In the genomic region with DNA sequence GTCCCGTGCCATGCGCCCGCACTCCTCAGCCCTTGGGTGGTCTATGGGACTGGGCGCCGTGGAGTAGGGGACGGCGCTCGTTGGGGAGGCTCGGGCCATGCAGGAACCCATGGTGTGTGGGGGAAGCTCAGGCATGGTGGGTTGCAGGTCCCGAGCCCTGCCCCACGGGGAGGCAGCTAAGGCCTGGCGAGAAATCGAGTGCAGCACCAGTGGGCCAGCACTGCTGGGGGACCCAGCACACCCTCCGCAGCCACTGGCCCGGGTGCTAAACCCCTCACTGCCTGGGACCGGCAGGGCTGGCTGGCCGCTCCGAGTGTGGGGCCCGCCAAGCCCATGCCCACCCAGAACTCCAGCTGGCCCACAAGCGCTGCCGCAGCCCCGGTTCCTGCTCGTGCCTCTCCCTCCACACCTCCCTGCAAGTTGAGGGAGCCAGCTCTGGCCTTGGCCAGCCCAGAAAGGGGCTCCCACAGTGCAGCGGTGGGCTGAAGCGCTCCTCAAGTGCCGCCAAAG, we compare ENCODE assay signal across 8 cellular contexts. TPM values are rescaled to one million over a fixed set of nuclear protein-coding genes. Genes with fewer than 3 reads are reported as not detected.
DNase-seq lines count a peak whose midpoint lies in the region; FAIRE-seq lines count a peak whose summit lies in the region.
"Not testable (repeated sequence)": the region's sequence is repeated elsewhere in the genome, so short reads cannot be mapped to it uniquely, and the experiment has no call there.
"Had no signal": no experiment of that assay in that cellular context is flagged by ENCODE, and none has a peak within 500 bp of the region (broad histone marks: within the 10 kb centered on the region; RNA-seq: fewer than 3 reads in every experiment).

No MANE protein-coding gene starts in this region.

- H3K36me3 ChIP-seq in mesenchymal stem cell (ENCODE audit: control insufficient read depth in 1 of 2, insufficient read depth in 2 of 2, low read depth in 1 of 2, low read length in 2 of 2); trophoblast cell (ENCODE audit: control insufficient read depth in 1 of 2, insufficient read depth in 2 of 2, low read length in 2 of 2): not testable (repeated sequence)

- H3K9ac ChIP-seq in mesenchymal stem cell (ENCODE audit: low read length); trophoblast cell (ENCODE audit: low read length): not testable (repeated sequence)

- H3K4me1 ChIP-seq in mesenchymal stem cell (ENCODE audit: control insufficient read depth, insufficient read depth, low read depth, low read length); trophoblast cell (ENCODE audit: control insufficient read depth in 1 of 2, insufficient read depth in 2 of 2, low read length in 2 of 2): not testable (repeated sequence)

- WGBS in mesenchymal stem cell, result 94% methylated on average over 24 of the region's 26 CpGs
- no CpG with 5 or more reads among the region's 26 CpGs for WGBS in trophoblast cell (ENCODE audit: extremely low coverage, insufficient coverage, insufficient read length)

- not testable (repeated sequence) for H4K12ac ChIP-seq in trophoblast cell (ENCODE audit: low read depth, low read length)

- H3K79me2 ChIP-seq in trophoblast cell (ENCODE audit: control insufficient read depth, insufficient read depth, low read length, poor library complexity), result not testable (repeated sequence)

- not testable (repeated sequence) for H2BK15ac ChIP-seq in mesenchymal stem cell (ENCODE audit: low read depth, poor library complexity, severe bottlenecking)

- H3K23ac ChIP-seq in mesenchymal stem cell (ENCODE audit: low read length in 2 of 2); trophoblast cell (ENCODE audit: low read length): not testable (repeated sequence)

- H3K79me1 ChIP-seq in mesenchymal stem cell (replicated peaks; ENCODE audit: low read length, poor library complexity, severe bottlenecking); trophoblast cell (ENCODE audit: low read length): not testable (repeated sequence)

- H3K4me2 ChIP-seq in mesenchymal stem cell (ENCODE audit: low read length, poor library complexity, severe bottlenecking); trophoblast cell (ENCODE audit: low read length): not testable (repeated sequence)

- not testable (repeated sequence) for H4K91ac ChIP-seq in mesenchymal stem cell (ENCODE audit: low read length); trophoblast cell (ENCODE audit: low read depth, low read length)

- FAIRE-seq in urothelium cell line (lab: Jason Lieb, UNC), result peak; percentile 62

- H3K4me3 ChIP-seq in mesenchymal stem cell (ENCODE audit: insufficient read depth in 1 of 2, low read depth in 1 of 2, low read length in 2 of 2), result not testable (repeated sequence)
- peak overlapping the region; percentile 59 for H3K4me3 ChIP-seq in trophoblast cell (ENCODE audit: low read depth, low read length)

- H2BK5ac ChIP-seq in mesenchymal stem cell (ENCODE audit: low read depth, low read length, poor library complexity, severe bottlenecking); trophoblast cell (ENCODE audit: low read depth, low read length, poor library complexity): not testable (repeated sequence)

- H3K14ac ChIP-seq in mesenchymal stem cell (ENCODE audit: low read length in 2 of 2); trophoblast cell (ENCODE audit: low read length): not testable (repeated sequence)

- not testable (repeated sequence) for H2BK120ac ChIP-seq in mesenchymal stem cell (ENCODE audit: low read depth, low read length); trophoblast cell (ENCODE audit: insufficient read depth, low read length, poor library complexity)

- not testable (repeated sequence) for H3K27ac ChIP-seq in mesenchymal stem cell (ENCODE audit: low read length, poor library complexity, severe bottlenecking); trophoblast cell (ENCODE audit: low read depth, low read length)

- peaks cover 16% of the 10 kb centered on the region for H3K9me3 ChIP-seq in mesenchymal stem cell (ENCODE audit: control insufficient read depth, low read length)
- not testable (repeated sequence) for H3K9me3 ChIP-seq in trophoblast cell (ENCODE audit: insufficient read depth, low read depth, low read length)

- not testable (repeated sequence) for H2AFZ ChIP-seq in mesenchymal stem cell (ENCODE audit: low read depth, low read length); trophoblast cell (ENCODE audit: insufficient read depth, low read length, poor library complexity)

- not testable (repeated sequence) for H3K4ac ChIP-seq in mesenchymal stem cell (ENCODE audit: low read depth in 1 of 2, low read length in 2 of 2); trophoblast cell (ENCODE audit: low read depth, low read length)

- DNase-seq in mesenchymal stem cell; trophoblast cell; urothelium cell line (ENCODE audit: low spot score): not testable (repeated sequence)

- peak overlapping the region; percentile 5 for H4K8ac ChIP-seq in mesenchymal stem cell (ENCODE audit: low read length)
- not testable (repeated sequence) for H4K8ac ChIP-seq in trophoblast cell (ENCODE audit: low read depth, low read length)

- H2BK12ac ChIP-seq in mesenchymal stem cell (ENCODE audit: low read length in 2 of 2); trophoblast cell (ENCODE audit: low read length): not testable (repeated sequence)

- H3K27me3 ChIP-seq in mesenchymal stem cell (ENCODE audit: control insufficient read depth in 1 of 2, insufficient read depth in 1 of 2, low read length in 2 of 2), result peaks cover 16 to 18% of the 10 kb centered on the region in 2 experiments
- not testable (repeated sequence) for H3K27me3 ChIP-seq in trophoblast cell (ENCODE audit: insufficient read depth, low read length)

- H2AK5ac ChIP-seq in mesenchymal stem cell (ENCODE audit: low read length, severe bottlenecking); trophoblast cell (ENCODE audit: low read length): not testable (repeated sequence)

- not testable (repeated sequence) for H3K18ac ChIP-seq in mesenchymal stem cell (ENCODE audit: low read depth in 1 of 2, low read length in 2 of 2); trophoblast cell (ENCODE audit: low read length)

RNA-seq across cellular contexts. Expression of a gene that starts 38.8 kb away (rescaled TPM):
- 0.04 TPM for polyA plus RNA-seq in mesenchymal stem cell (2013, experiment 1 of 2)
- 0.03 TPM for polyA plus RNA-seq in mesenchymal stem cell (2013, experiment 2 of 2)
- 0.03 and 0.08 TPM in 2 replicates for polyA plus RNA-seq in trophoblast cell (2013)
- polyA plus RNA-seq: CD14-positive monocyte; CD4-positive, alpha-beta memory T cell; CD4-positive, CD25-positive, alpha-beta regulatory T cell; CD8-positive, alpha-beta memory T cell had no signal

RNA-seq across cellular contexts. Expression of a gene that starts 45.4 kb away (rescaled TPM):
- not detected for polyA plus RNA-seq in mesenchymal stem cell (2013, experiment 1 of 2)
- not detected for polyA plus RNA-seq in mesenchymal stem cell (2013, experiment 2 of 2)
- not detected in 2 replicates for polyA plus RNA-seq in trophoblast cell (2013)
- polyA plus RNA-seq: A549 had no signal
